ENCODE assay signal across 29 cellular contexts in genomic region chr1:109948285-109948630, GRCh38. TPM values are rescaled to one million over a fixed set of nuclear protein-coding genes. Genes with fewer than 3 reads are reported as not detected.
DNase-seq lines count a peak whose midpoint lies in the region; ATAC-seq and TF ChIP-seq lines count a peak whose summit lies in the region.
"Had no signal": no experiment of that assay in that cellular context is flagged by ENCODE, and none has a peak within 500 bp of the region (broad histone marks: within the 10 kb centered on the region; RNA-seq: fewer than 3 reads in every experiment).

No MANE protein-coding gene starts in this region.

- H3K4me1 ChIP-seq in left lung (peaks cover 0 to 11% of the 10 kb centered on the region in 2 donors), parathyroid adenoma (peaks cover 10% of the 10 kb centered on the region)
- H3K4me1 ChIP-seq: breast epithelium, gastrocnemius medialis, prostate gland had no signal

- H3K27me3 Mint-ChIP-seq in T-helper 17 cell: no peaks in the 10 kb centered on the region
- peaks cover 3 to 6% of the 10 kb centered on the region in 2 donors for H3K27me3 Mint-ChIP-seq in T-cell
- H3K27me3 Mint-ChIP-seq: stimulated activated memory B cell treated with anti-CD40 and anti-IgM and Interleukin-4, amounts not matched to agents 10 μg/mL and 1 μg/mL and 100 μg/mL, for 72 hours had no signal

- H3K36me3 ChIP-seq in left lung: no peaks in the 10 kb centered on the region
- H3K36me3 ChIP-seq in parathyroid adenoma (ENCODE audit: control insufficient read depth, insufficient read depth, low read length): no peaks in the 10 kb centered on the region
- H3K36me3 ChIP-seq: breast epithelium, gastrocnemius medialis, prostate gland had no signal

- peaks cover 5% of the 10 kb centered on the region for H3K4me1 Mint-ChIP-seq in T-helper 17 cell
- peaks cover 4 to 8% (median 7%) of the 10 kb centered on the region in 3 donors for H3K4me1 Mint-ChIP-seq in T-cell
- H3K4me1 Mint-ChIP-seq: B cell; stimulated activated memory B cell treated with anti-CD40 and anti-IgM and Interleukin-4, amounts not matched to agents 10 μg/mL and 1 μg/mL and 100 μg/mL, for 72 hours had no signal

- TF ChIP-seq CTCF in C4-2B (conservative IDR thresholded peaks at IDR 0.05) (no peak), left lung (IDR thresholded peaks at IDR 0.05) (no peak), parathyroid adenoma (IDR thresholded peaks at IDR 0.05) (no peak)

- intact Hi-C loops in left lung (cut with DNase I): no loop called here

- no peak for ATAC-seq in T-helper 17 cell
- peak; percentile 36 for ATAC-seq in left lung
- ATAC-seq in T-cell (replicated peaks in 1 of 4): no peak
- ATAC-seq: activated CD8-positive, alpha-beta T cell treated with anti-CD3 and anti-CD28 coated beads, Interleukin-2, amount 10 ng/mL, durations not matched to agents 7 days and 5 days; activated T-helper 17 cell treated with anti-CD3 and anti-CD28 coated beads, Interleukin-2, amount 50 U/mL, for 72 hours; CD8-positive, alpha-beta T cell; gastrocnemius medialis; stimulated activated memory B cell treated with anti-CD40 and anti-IgM and Interleukin-4, amounts not matched to agents 10 μg/mL and 1 μg/mL and 100 μg/mL, for 72 hours had no signal

- no peak for DNase-seq in T-helper 17 cell
- DNase-seq in left lung: no peak
- DNase-seq in occipital lobe (lab: John Stamatoyannopoulos, UW): no peak
- DNase-seq in HUDEP-2 (lab: John Stamatoyannopoulos, UW; ENCODE audit: unreplicated experiment in 76 of 76): no peak
- no peak for DNase-seq in NCI-H510A (lab: John Stamatoyannopoulos, UW)
- DNase-seq in T-cell: no peak
- DNase-seq: ACHN; activated CD4-positive, alpha-beta T cell treated with anti-CD3 and anti-CD28 coated beads for 4 hours; activated CD8-positive, alpha-beta T cell treated with anti-CD3 and anti-CD28 coated beads, Interleukin-2, amount 10 ng/mL, durations not matched to agents 7 days and 5 days; CD8-positive, alpha-beta T cell; gastrocnemius medialis; H7; kidney glomerular epithelial cell; mesenchymal stem cell; NCI-H1436 treated with DMSO at 0.1 percent for 48 hours; NCI-H2081 treated with DMSO at 0.1 percent for 48 hours; NCI-H2227 treated with DMSO at 0.1 percent for 48 hours; NCI-H69; Right ventricle myocardium superior; substantia nigra had no signal

- peaks cover 0 to 6% (median 0%) of the 10 kb centered on the region in 3 donors for H3K9me3 Mint-ChIP-seq in T-cell
- H3K9me3 Mint-ChIP-seq: activated T-helper 17 cell treated with anti-CD3 and anti-CD28 coated beads, Interleukin-2, amount 50 U/mL, for 72 hours; CD8-positive, alpha-beta T cell had no signal

- no peak overlapping the region for H3K9ac ChIP-seq in parathyroid adenoma

- CTCF ChIA-PET in T-cell (lab: Charles Lee): interaction anchor here (0.5 to 1.2 kb wide), 2 partner anchors 22 to 1117 kb away, joined by 3 to 4 read pairs; no protein-coding TSS in a partner anchor

- H3K36me3 Mint-ChIP-seq in T-helper 17 cell (ENCODE audit: low read depth): peaks cover 5% of the 10 kb centered on the region
- no peaks in the 10 kb centered on the region for H3K36me3 Mint-ChIP-seq in T-cell
- H3K36me3 Mint-ChIP-seq: activated naive CD8-positive, alpha-beta T cell; CD8-positive, alpha-beta T cell; stimulated activated memory B cell treated with anti-CD40 and anti-IgM and Interleukin-4, amounts not matched to agents 10 μg/mL and 1 μg/mL and 100 μg/mL, for 72 hours had no signal

- H3K27ac ChIP-seq in C4-2B (peak overlapping the region; percentile 98; the same call in 1 of the 2 replicates), left lung (peak overlapping the region in 1 of 2 donors; percentile 72), parathyroid adenoma (peak overlapping the region; percentile 92)

- no peaks in the 10 kb centered on the region for H3K27me3 ChIP-seq in left lung
- H3K27me3 ChIP-seq in parathyroid adenoma (ENCODE audit: control insufficient read depth, insufficient read depth, low read length): no peaks in the 10 kb centered on the region
- H3K27me3 ChIP-seq: breast epithelium, gastrocnemius medialis had no signal

- H3K79me2 ChIP-seq in parathyroid adenoma: no peaks in the 10 kb centered on the region

- peak overlapping the region; percentile 62 for H3K27ac Mint-ChIP-seq in T-helper 17 cell
- H3K27ac Mint-ChIP-seq in T-cell: no peak overlapping the region
- H3K27ac Mint-ChIP-seq: activated CD8-positive, alpha-beta T cell treated with anti-CD3 and anti-CD28 coated beads, Interleukin-2, amount 10 ng/mL, durations not matched to agents 7 days and 5 days; activated naive CD8-positive, alpha-beta T cell; activated T-helper 17 cell treated with anti-CD3 and anti-CD28 coated beads, Interleukin-2, amount 50 U/mL, for 72 hours; B cell; CD8-positive, alpha-beta T cell; stimulated activated memory B cell treated with anti-CD40 and anti-IgM and Interleukin-4, amounts not matched to agents 10 μg/mL and 1 μg/mL and 100 μg/mL, for 72 hours; T-helper 2 cell treated with Interferon-gamma antibody and Interleukin-4, amounts not matched to agents 5 μg/mL and 100 μg/mL, for 36 hours had no signal

- no peak overlapping the region for H2AFZ ChIP-seq in parathyroid adenoma

- H3K4me3 ChIP-seq in left lung: no peak overlapping the region
- H3K4me3 ChIP-seq in parathyroid adenoma (ENCODE audit: low read depth, low read length): peak overlapping the region; percentile 33
- H3K4me3 ChIP-seq: breast epithelium, gastrocnemius medialis, prostate gland had no signal

- H3K4me2 ChIP-seq in parathyroid adenoma (ENCODE audit: low read length): peak overlapping the region; percentile 66

- POLR2A ChIA-PET in T-cell (lab: Charles Lee): no interaction called here

- H3K9me3 ChIP-seq in T-helper 17 cell (ENCODE audit: control insufficient read depth, low read length, poor library complexity, severe bottlenecking): no peaks in the 10 kb centered on the region
- no peaks in the 10 kb centered on the region for H3K9me3 ChIP-seq in left lung
- H3K9me3 ChIP-seq in parathyroid adenoma (ENCODE audit: control insufficient read depth, low read length): no peaks in the 10 kb centered on the region
- H3K9me3 ChIP-seq: breast epithelium, gastrocnemius medialis, prostate gland had no signal

- H3K4me3 Mint-ChIP-seq in T-helper 17 cell (no peak overlapping the region), T-cell (no peak overlapping the region)
- H3K4me3 Mint-ChIP-seq: activated CD8-positive, alpha-beta T cell treated with anti-CD3 and anti-CD28 coated beads, Interleukin-2, amount 10 ng/mL, durations not matched to agents 7 days and 5 days; activated naive CD8-positive, alpha-beta T cell; activated T-helper 17 cell treated with anti-CD3 and anti-CD28 coated beads, Interleukin-2, amount 50 U/mL, for 72 hours; B cell; CD8-positive, alpha-beta T cell; stimulated activated memory B cell treated with anti-CD40 and anti-IgM and Interleukin-4, amounts not matched to agents 10 μg/mL and 1 μg/mL and 100 μg/mL, for 72 hours; T-helper 2 cell treated with Interferon-gamma antibody and Interleukin-4, amounts not matched to agents 5 μg/mL and 100 μg/mL, for 36 hours had no signal

RNA-seq across cellular contexts. Expression of gene AHCYL1, which starts 36.3 kb away (rescaled TPM):
- 10 to 100 TPM; 16.5 to 21.3 TPM for total RNA-seq in T-helper 17 cell
- total RNA-seq in left lung: 100 to 1,000 TPM in 1 of 2 donors, 10 to 100 TPM in 1; 79.3 to 116 TPM
- total RNA-seq in occipital lobe: 26.4 TPM
- 10 to 100 TPM; 23.0 to 41.6 (median 38.9) TPM for total RNA-seq in T-cell

RNA-seq across cellular contexts. Expression of gene CSF1, which starts 37.6 kb away (rescaled TPM):
- total RNA-seq in T-helper 17 cell (10 to 100 TPM; 15.4 to 20.3 TPM), left lung (10 to 100 TPM; 45.7 to 68.0 TPM), occipital lobe (3.9 TPM), T-cell (1 to 10 TPM; 4.8 to 9.5 (median 8.3) TPM)
